10 cellular contexts compared by ENCODE assay signal in the genomic region with DNA sequence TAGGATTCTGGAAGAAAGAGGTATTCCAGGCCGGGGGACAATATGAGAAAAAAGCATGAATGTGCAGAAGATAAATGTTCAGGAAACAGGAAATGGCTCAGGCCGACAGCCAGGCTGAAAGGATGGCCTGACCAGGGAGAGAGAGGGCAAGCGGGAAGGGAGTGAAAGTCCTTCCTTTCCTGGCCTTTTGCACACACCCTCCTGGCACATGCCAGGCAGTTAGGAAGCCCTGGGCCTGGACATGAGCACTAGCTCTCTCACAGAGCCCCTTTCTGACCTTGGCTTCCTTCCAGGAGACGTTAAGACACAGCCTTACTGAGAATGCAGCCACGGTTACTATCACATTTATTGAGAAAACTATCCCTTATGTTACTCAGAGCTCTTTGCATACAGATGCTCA. TPM values are rescaled to one million over a fixed set of nuclear protein-coding genes. Genes with fewer than 3 reads are reported as not detected.
DNase-seq lines count a peak whose midpoint lies in the region; ATAC-seq, FAIRE-seq and TF ChIP-seq lines count a peak whose summit lies in the region.
"Had no signal": no experiment of that assay in that cellular context is flagged by ENCODE, and none has a peak within 500 bp of the region (broad histone marks: within the 10 kb centered on the region; RNA-seq: fewer than 3 reads in every experiment).

No MANE protein-coding gene starts in this region.

- no peak overlapping the region for H2AK5ac ChIP-seq in mesenchymal stem cell (ENCODE audit: low read length, severe bottlenecking)

- peak overlapping the region; percentile 46 to 68 for H3K18ac ChIP-seq in mesenchymal stem cell (ENCODE audit: low read depth in 1 of 2, low read length in 2 of 2)

- H3K4me2 ChIP-seq in HepG2 (ENCODE audit: low read depth, low read length): no peak overlapping the region
- H3K4me2 ChIP-seq in mesenchymal stem cell (ENCODE audit: low read length, poor library complexity, severe bottlenecking): no peak overlapping the region

- H3K4me3 ChIP-seq in liver (ENCODE audit: low read depth in 1 of 3, low read length in 3 of 3) (no peak overlapping the region), HepG2 (replicated peaks in 1 of 3; ENCODE audit: insufficient read depth in 1 of 3, low read depth in 2 of 3, low read length in 3 of 3) (no peak overlapping the region), brain microvascular endothelial cell (ENCODE audit: low read depth, low read length) (no peak overlapping the region), mesenchymal stem cell (ENCODE audit: insufficient read depth in 1 of 2, low read depth in 1 of 2, low read length in 2 of 2) (no peak overlapping the region)

- ATAC-seq in HepG2 (no peak), HG03521 (IDR thresholded peaks at IDR 0.05; ENCODE audit: unreplicated experiment) (no peak), HG03457 (IDR thresholded peaks at IDR 0.05; ENCODE audit: unreplicated experiment) (no peak), GM21447 (IDR thresholded peaks at IDR 0.05; ENCODE audit: unreplicated experiment) (no peak)
- ATAC-seq: natural killer cell treated with Interleukin-12 subunit alpha and Interleukin-12 subunit beta and Interleukin-15 and Interleukin-18, amount 100 ng/mL, for 72 hours had no signal

- no peak overlapping the region for H2BK5ac ChIP-seq in mesenchymal stem cell (ENCODE audit: low read depth, low read length, poor library complexity, severe bottlenecking)

- no peak for FAIRE-seq in HepG2 (lab: Jason Lieb, UNC)

- peak overlapping the region; percentile 16 to 92 for H2BK12ac ChIP-seq in mesenchymal stem cell (ENCODE audit: low read length in 2 of 2)

- TF ChIP-seq EP300 in HepG2 (IDR thresholded peaks at IDR 0.05; ENCODE audit: low read depth in 2 of 2, low read length in 2 of 2) (no peak), HepG2 (CRISPR knock-in tag; IDR thresholded peaks at IDR 0.05; ENCODE audit: borderline replicate concordance) (no peak)

- no peak for TF ChIP-seq CTCF in liver (IDR thresholded peaks at IDR 0.05; ENCODE audit: low read depth, low read length, missing input control)
- TF ChIP-seq CTCF in HepG2 (CRISPR knock-in tag; IDR thresholded peaks at IDR 0.05): no peak
- TF ChIP-seq CTCF in brain microvascular endothelial cell (IDR thresholded peaks at IDR 0.05; ENCODE audit: low read depth, low read length, missing control alignments): no peak

- TF ChIP-seq RAD21 in liver (IDR thresholded peaks at IDR 0.05) (peak; percentile 24 to 44), HepG2 (CRISPR knock-in tag; IDR thresholded peaks at IDR 0.05) (no peak)

- peak overlapping the region; percentile 75 for H2BK15ac ChIP-seq in mesenchymal stem cell (ENCODE audit: low read depth, poor library complexity, severe bottlenecking)

- no peaks in the 10 kb centered on the region for H3K79me1 ChIP-seq in mesenchymal stem cell (replicated peaks; ENCODE audit: low read length, poor library complexity, severe bottlenecking)

- H3K36me3 ChIP-seq in liver (ENCODE audit: control insufficient read depth in 4 of 4, insufficient read depth in 3 of 4, low read depth in 1 of 4, low read length in 3 of 4) (peaks cover 0 to 3% (median 0%) of the 10 kb centered on the region in 4 donors), HepG2 (replicated peaks in 1 of 2; ENCODE audit: control insufficient read depth in 1 of 2, insufficient read depth in 2 of 2, low read length in 2 of 2) (peaks cover 5 to 16% of the 10 kb centered on the region in 2 experiments; a peak in 4 of 5 replicates), brain microvascular endothelial cell (replicated peaks) (no peaks in the 10 kb centered on the region), mesenchymal stem cell (ENCODE audit: control insufficient read depth in 1 of 2, insufficient read depth in 2 of 2, low read depth in 1 of 2, low read length in 2 of 2) (no peaks in the 10 kb centered on the region)

- no peaks in the 10 kb centered on the region for H3K79me2 ChIP-seq in HepG2 (ENCODE audit: insufficient read depth, low read length)

- TF ChIP-seq POLR2A in HepG2 (IDR thresholded peaks at IDR 0.05; ENCODE audit: insufficient read depth in 1 of 2, low read depth in 2 of 2, low read length in 2 of 2): no peak

- no peak for DNase-seq in HepG2 (ENCODE audit: low spot score)
- DNase-seq in brain microvascular endothelial cell: peak; percentile 27
- DNase-seq in mesenchymal stem cell: peak; percentile 77
- DNase-seq in T-helper 2 cell: no peak
- DNase-seq: DMS79 had no signal

- H3K27me3 ChIP-seq in liver (ENCODE audit: control insufficient read depth in 4 of 4, insufficient read depth in 4 of 4, low read length in 3 of 4): no peaks in the 10 kb centered on the region
- no peaks in the 10 kb centered on the region for H3K27me3 ChIP-seq in HepG2 (ENCODE audit: control insufficient read depth in 1 of 2, insufficient read depth in 2 of 2, low read length in 2 of 2)
- H3K27me3 ChIP-seq in brain microvascular endothelial cell (replicated peaks): no peaks in the 10 kb centered on the region
- no peaks in the 10 kb centered on the region for H3K27me3 ChIP-seq in mesenchymal stem cell (ENCODE audit: control insufficient read depth in 1 of 2, insufficient read depth in 1 of 2, low read length in 2 of 2)

- peaks cover 33% of the 10 kb centered on the region for H4K20me1 ChIP-seq in HepG2 (ENCODE audit: insufficient read depth, low read length)

- peak overlapping the region in 1 of 2 experiments; percentile 75 for H3K4ac ChIP-seq in mesenchymal stem cell (ENCODE audit: low read depth in 1 of 2, low read length in 2 of 2)

- no peak overlapping the region for H3K23ac ChIP-seq in mesenchymal stem cell (ENCODE audit: low read length in 2 of 2)

- H3K9me3 ChIP-seq in liver (ENCODE audit: control insufficient read depth in 4 of 4, low read length in 3 of 4): no peaks in the 10 kb centered on the region
- H3K9me3 ChIP-seq in HepG2 (ENCODE audit: low read length): no peaks in the 10 kb centered on the region
- H3K9me3 ChIP-seq in mesenchymal stem cell (ENCODE audit: control insufficient read depth, low read length): no peaks in the 10 kb centered on the region

- peak overlapping the region; percentile 5 to 26 for H3K9ac ChIP-seq in liver (ENCODE audit: low read depth in 1 of 2, low read length in 2 of 2)
- H3K9ac ChIP-seq in HepG2 (ENCODE audit: insufficient read depth, low read depth, low read length): no peak overlapping the region
- H3K9ac ChIP-seq in mesenchymal stem cell (ENCODE audit: low read length): peak overlapping the region; percentile 61

- intact Hi-C loops in HepG2 (cut with micrococcal nuclease; ENCODE audit: unreplicated experiment): no loop called here

- peak overlapping the region; percentile 83 to 92 for H3K27ac ChIP-seq in liver (ENCODE audit: low read depth in 1 of 2, low read length in 2 of 2)
- H3K27ac ChIP-seq in HepG2 (ENCODE audit: extremely low read length, insufficient read depth, low read length): no peak overlapping the region
- peak overlapping the region; percentile 69 for H3K27ac ChIP-seq in brain microvascular endothelial cell
- H3K27ac ChIP-seq in mesenchymal stem cell (ENCODE audit: low read length, poor library complexity, severe bottlenecking): peak overlapping the region; percentile 66

- H2BK120ac ChIP-seq in mesenchymal stem cell (ENCODE audit: low read depth, low read length): no peak overlapping the region

- H4K8ac ChIP-seq in mesenchymal stem cell (ENCODE audit: low read length): peak overlapping the region; percentile 67

- no TSS peak for BruUV-seq in HepG2 (replicated peaks; lab: Mats Ljungman, UMichigan)

- H2AFZ ChIP-seq in HepG2 (ENCODE audit: low read length) (no peak overlapping the region), mesenchymal stem cell (ENCODE audit: low read depth, low read length) (no peak overlapping the region)

- peaks cover 18 to 35% (median 31%) of the 10 kb centered on the region in 4 donors for H3K4me1 ChIP-seq in liver (ENCODE audit: control insufficient read depth in 4 of 4, insufficient read depth in 4 of 4, low read length in 3 of 4)
- peaks cover 50% of the 10 kb centered on the region for H3K4me1 ChIP-seq in HepG2 (ENCODE audit: insufficient read depth, low read length)
- peaks cover 20% of the 10 kb centered on the region for H3K4me1 ChIP-seq in mesenchymal stem cell (ENCODE audit: control insufficient read depth, insufficient read depth, low read depth, low read length)

- POLR2A ChIA-PET in HepG2 (lab: Yijun Ruan, JAX): interaction anchor here (4.2 kb wide), 1 partner anchor 38 kb away, joined by 17 read pairs; no protein-coding TSS in a partner anchor

- H4K91ac ChIP-seq in mesenchymal stem cell (ENCODE audit: low read length): peak overlapping the region; percentile 71

- in situ Hi-C loops in HepG2 (cut with HindIII; ENCODE audit: extremely low pct_ligation_motif_present, low pct_unique_long_range_greater_than_20kb): no loop called here
- in situ Hi-C loops in brain microvascular endothelial cell (cut with HindIII; ENCODE audit: low pct_ligation_motif_present, low sequenced_read_pairs): no loop called here

- H3K14ac ChIP-seq in mesenchymal stem cell (ENCODE audit: low read length in 2 of 2): no peak overlapping the region

- 6% methylated on average over 5 of the region's 5 CpGs for WGBS in liver
- 75% methylated on average over 5 of the region's 5 CpGs for WGBS in HepG2 (ENCODE audit: low lambda C conversion rate)
- 2% methylated on average over 5 of the region's 5 CpGs for WGBS in mesenchymal stem cell

- CTCF ChIA-PET in HepG2 (lab: Yijun Ruan, JAX; ENCODE audit: low intra/inter-chr PET ratio, low total read pairs): no interaction called here

RNA-seq across cellular contexts. Expression of gene SMAD3, which starts 39.7 kb away (rescaled TPM):
- total RNA-seq in liver (10 to 100 TPM in 1 of 2 donors, 1 to 10 TPM in 1; 4.0 to 12.2 TPM), HepG2 (2016; rRNA removed; fragmentation: Illumina TruSeq; extraction: Trizol) (8.6 and 10.0 TPM in 2 replicates)
- polyA plus RNA-seq in liver (1 to 10 TPM; 5.2 to 5.7 TPM), HepG2 (2011; rRNA removed) (56.3 and 59.1 TPM in 2 replicates)
- 5.9 and 6.9 TPM in 2 replicates for total RNA-seq in HepG2 (2016; cell fraction: cytosol; rRNA removed; fragmentation: Illumina TruSeq; extraction: Trizol; ENCODE audit: low read depth)
- 8.6 and 9.2 TPM in 2 replicates for total RNA-seq in HepG2 (2016; cell fraction: insoluble cytoplasmic fraction; rRNA removed; fragmentation: Illumina TruSeq; extraction: Trizol)
- 6.1 and 6.5 TPM in 2 replicates for total RNA-seq in HepG2 (2016; cell fraction: membrane; rRNA removed; fragmentation: Illumina TruSeq; extraction: Trizol)
- 15.6 and 16.8 TPM in 2 replicates for total RNA-seq in HepG2 (2016; cell fraction: nucleus; rRNA removed; fragmentation: Illumina TruSeq; extraction: Trizol)
- polyA plus RNA-seq in HepG2 (2011; cell fraction: cytosol; rRNA removed): 15.3 and 17.1 TPM in 2 replicates
- 92.6 and 110 TPM in 2 replicates for polyA plus RNA-seq in HepG2 (2011; cell fraction: nucleus; rRNA removed)
- 27.7 and 30.7 TPM in 2 replicates for polyA plus RNA-seq in HepG2 (2012)
- polyA plus RNA-seq in HepG2 (2016; cell fraction: cytosol; fragmentation: Illumina TruSeq; extraction: Trizol; ENCODE audit: low read depth): 0.69 and 1.4 TPM in 2 replicates
- 9.8 and 12.0 TPM in 2 replicates for polyA plus RNA-seq in HepG2 (2016; cell fraction: insoluble cytoplasmic fraction; fragmentation: Illumina TruSeq; extraction: Trizol; ENCODE audit: low read depth)
- polyA plus RNA-seq in HepG2 (2016; cell fraction: membrane; fragmentation: Illumina TruSeq; extraction: Trizol; ENCODE audit: low read depth): 2.7 and 3.7 TPM in 2 replicates
- 25.8 and 26.1 TPM in 2 replicates for polyA plus RNA-seq in HepG2 (2016; cell fraction: nucleus; fragmentation: Illumina TruSeq; extraction: Trizol; ENCODE audit: insufficient read depth, low read depth)
- 37.4 and 65.9 TPM in 2 replicates for polyA minus RNA-seq in HepG2 (2011; rRNA and poly(A)+ RNA removed; ENCODE audit: low replicate concordance)
- polyA minus RNA-seq in HepG2 (2011; cell fraction: cytosol; rRNA and poly(A)+ RNA removed): 17.8 and 26.2 TPM in 2 replicates
- polyA minus RNA-seq in HepG2 (2011; cell fraction: nucleus; rRNA and poly(A)+ RNA removed): 43.8 and 50.1 TPM in 2 replicates
- 126 TPM for polyA plus RNA-seq in mesenchymal stem cell (2013, experiment 1 of 2)
- polyA plus RNA-seq in mesenchymal stem cell (2013, experiment 2 of 2): 125 TPM

Comparison
In these comparisons a context has a peak if more than half of its experiments do, and no peak if none do; other contexts are left out.
1. DNase-seq: peak in brain microvascular endothelial cell (single experiment) and mesenchymal stem cell (single experiment); none in HepG2 (single experiment) and T-helper 2 cell (0 of 5).